Comparison of ENCODE assay signal across 8 cellular contexts in genomic region chr19:11925584-11926187, GRCh38. TPM values are rescaled to one million over a fixed set of nuclear protein-coding genes. Genes with fewer than 3 reads are reported as not detected.
DNase-seq lines count a peak whose midpoint lies in the region; ATAC-seq and TF ChIP-seq lines count a peak whose summit lies in the region.
"Not testable (repeated sequence)": the region's sequence is repeated elsewhere in the genome, so short reads cannot be mapped to it uniquely, and the experiment has no call there.

No MANE protein-coding gene starts in this region.

- not testable (repeated sequence) for H4K20me1 ChIP-seq in HCT116 (ENCODE audit: insufficient read depth)

- H3K9me3 Mint-ChIP-seq in activated naive CD4-positive, alpha-beta T cell treated with anti-CD3 and anti-CD28 coated beads for 36 hours; natural killer cell; stimulated activated naive B cell treated with anti-CD40 and anti-IgM and Interleukin-4, amounts not matched to agents 10 μg/mL and 1 μg/mL and 100 μg/mL, for 72 hours: not testable (repeated sequence)

- H3K4me3 Mint-ChIP-seq in activated naive CD4-positive, alpha-beta T cell treated with anti-CD3 and anti-CD28 coated beads for 36 hours, result peak overlapping the region; percentile 95
- H3K4me3 Mint-ChIP-seq in natural killer cell, result peak overlapping the region; percentile 97
- peak overlapping the region; percentile 89 to 95 for H3K4me3 Mint-ChIP-seq in stimulated activated naive B cell treated with anti-CD40 and anti-IgM and Interleukin-4, amounts not matched to agents 10 μg/mL and 1 μg/mL and 100 μg/mL, for 72 hours

- peak overlapping the region; percentile 94 for H3K4me2 ChIP-seq in HCT116 (ENCODE audit: low read length)

- H3K4me3 ChIP-seq in BJ (ENCODE audit: low read depth, low read length) (peak overlapping the region; percentile 90), HCT116 (replicated peaks in 1 of 2; ENCODE audit: low read depth in 1 of 2, low read length in 2 of 2) (peak overlapping the region; percentile 79 to 86), Peyer's patch (peak overlapping the region; percentile 70 to 99 (median 94)), ectodermal cell (ENCODE audit: insufficient read depth, low read depth, low read length) (peak overlapping the region; percentile 77), iPS-15b (ENCODE audit: low read depth, low read length) (peak overlapping the region; percentile 90)

- peaks cover 35% of the 10 kb centered on the region for H3K36me3 Mint-ChIP-seq in activated naive CD4-positive, alpha-beta T cell treated with anti-CD3 and anti-CD28 coated beads for 36 hours (ENCODE audit: low read depth)
- not testable (repeated sequence) for H3K36me3 Mint-ChIP-seq in natural killer cell
- peaks cover 5 to 26% of the 10 kb centered on the region in 2 donors for H3K36me3 Mint-ChIP-seq in stimulated activated naive B cell treated with anti-CD40 and anti-IgM and Interleukin-4, amounts not matched to agents 10 μg/mL and 1 μg/mL and 100 μg/mL, for 72 hours

- H2AFZ ChIP-seq in HCT116 (ENCODE audit: low read depth, low read length, poor library complexity, severe bottlenecking), result not testable (repeated sequence)

- H3K27ac Mint-ChIP-seq in activated naive CD4-positive, alpha-beta T cell treated with anti-CD3 and anti-CD28 coated beads for 36 hours, result peak overlapping the region; percentile 90
- peak overlapping the region; percentile 97 to 99 for H3K27ac Mint-ChIP-seq in natural killer cell
- H3K27ac Mint-ChIP-seq in stimulated activated naive B cell treated with anti-CD40 and anti-IgM and Interleukin-4, amounts not matched to agents 10 μg/mL and 1 μg/mL and 100 μg/mL, for 72 hours, result peak overlapping the region; percentile 100

- not testable (repeated sequence) for H3K9me2 ChIP-seq in HCT116 (ENCODE audit: insufficient read depth)

- H3K9me3 ChIP-seq in HCT116 (ENCODE audit: control insufficient read depth in 1 of 2, insufficient read depth in 1 of 2, low read depth in 1 of 2, low read length in 2 of 2); Peyer's patch; ectodermal cell (ENCODE audit: control insufficient read depth, low read length); iPS-15b (ENCODE audit: control insufficient read depth, insufficient read depth, low read length): not testable (repeated sequence)

- POLR2A ChIA-PET in BJ (lab: Charles Lee); HCT116 (lab: Charles Lee): not testable (repeated sequence)

- 14 to 16% methylated on average over 13 of the region's 13 CpGs for WGBS in ectodermal cell, 2 experiments

- RAD21 ChIA-PET in HCT116 (lab: Charles Lee; ENCODE audit: low non-redundant PET in 1 of 2, low total read pairs in 2 of 2, uncharacterized antibody in 2 of 2, unreplicated experiment in 2 of 2), result not testable (repeated sequence)

- peak overlapping the region; percentile 94 for H3K27ac ChIP-seq in HCT116 (ENCODE audit: low read depth, low read length)
- peak overlapping the region; percentile 95 to 99 (median 97) for H3K27ac ChIP-seq in Peyer's patch
- peak overlapping the region; percentile 82 for H3K27ac ChIP-seq in ectodermal cell (ENCODE audit: insufficient read depth, low read depth, low read length, poor library complexity, severe bottlenecking)

- H3K27me3 ChIP-seq in BJ (ENCODE audit: control insufficient read depth, insufficient read depth, low read length); HCT116 (ENCODE audit: insufficient read depth, low read length); Peyer's patch; ectodermal cell (ENCODE audit: control insufficient read depth, insufficient read depth, low read length, poor library complexity, severe bottlenecking); iPS-15b (ENCODE audit: control insufficient read depth, insufficient read depth, low read length): not testable (repeated sequence)

- not testable (repeated sequence) for H3K36me3 ChIP-seq in BJ (ENCODE audit: control insufficient read depth, insufficient read depth, low read length); HCT116 (ENCODE audit: control insufficient read depth in 1 of 2, insufficient read depth in 2 of 2, low read length in 2 of 2); Peyer's patch; ectodermal cell (ENCODE audit: control insufficient read depth, insufficient read depth, low read length); iPS-15b (ENCODE audit: control insufficient read depth, insufficient read depth, low read length)

- peaks cover 38% of the 10 kb centered on the region for H3K79me2 ChIP-seq in HCT116 (ENCODE audit: insufficient read depth, low read length)

- H3K4me1 ChIP-seq in HCT116 (ENCODE audit: control insufficient read depth in 1 of 2, insufficient read depth in 2 of 2, low read length in 2 of 2) (peaks cover 0 to 22% of the 10 kb centered on the region in 2 experiments; a peak in 2 of 4 replicates), Peyer's patch (peaks cover 0 to 22% (median 5%) of the 10 kb centered on the region in 4 donors)
- not testable (repeated sequence) for H3K4me1 ChIP-seq in ectodermal cell (ENCODE audit: control insufficient read depth, insufficient read depth, low read length); iPS-15b (ENCODE audit: control insufficient read depth, insufficient read depth, low read length)

- not testable (repeated sequence) for ATAC-seq in HCT116; natural killer cell; stimulated activated naive B cell treated with anti-CD40 and anti-IgM and Interleukin-4, amounts not matched to agents 10 μg/mL and 1 μg/mL and 100 μg/mL, for 72 hours (replicated peaks)

- H3K9ac ChIP-seq in HCT116 (ENCODE audit: low read length), result peak overlapping the region; percentile 83
- peak overlapping the region; percentile 94 for H3K9ac ChIP-seq in iPS-15b (ENCODE audit: low read depth, low read length)

- intact Hi-C loops in HCT116 (cut with micrococcal nuclease), result loop anchor here (10.0 kb wide), 1 partner anchor 739 kb away; the partner anchor contains the start of genes MAN2B1 and WDR83
- intact Hi-C loops in activated naive CD4-positive, alpha-beta T cell treated with anti-CD3 and anti-CD28 coated beads for 36 hours (cut with micrococcal nuclease), result loop anchor here (1.0 to 2.0 kb wide), 2 partner anchors 39 to 407 kb away; partner anchors contain the start of gene ZNF69
- intact Hi-C loops in natural killer cell (cut with micrococcal nuclease), result loop anchor here (1.0 to 5.0 kb wide), 3 partner anchors 39 to 128 kb away; partner anchors contain the start of gene ZNF491

- BruUV-seq in HCT116 (replicated peaks; lab: Mats Ljungman, UMichigan), result not testable (repeated sequence)

- not testable (repeated sequence) for TF ChIP-seq POLR2A in HCT116 (IDR thresholded peaks at IDR 0.05; ENCODE audit: borderline replicate concordance, extremely low read depth, insufficient read depth, insufficient read length); Peyer's patch (IDR thresholded peaks at IDR 0.05)

- TF ChIP-seq RAD21 in HCT116 (IDR thresholded peaks at IDR 0.05; ENCODE audit: low read depth), result not testable (repeated sequence)

- H3K27me3 Mint-ChIP-seq in activated naive CD4-positive, alpha-beta T cell treated with anti-CD3 and anti-CD28 coated beads for 36 hours (ENCODE audit: low read depth); natural killer cell (ENCODE audit: low read depth in 2 of 2); stimulated activated naive B cell treated with anti-CD40 and anti-IgM and Interleukin-4, amounts not matched to agents 10 μg/mL and 1 μg/mL and 100 μg/mL, for 72 hours: not testable (repeated sequence)

- CTCF ChIA-PET in BJ (lab: Yijun Ruan, JAX), result interaction anchor here (1.1 to 4.3 kb wide), 2 partner anchors 64 to 127 kb away, joined by 3 to 107 read pairs; partner anchors contain the start of gene ZNF491
- CTCF ChIA-PET in HCT116 (lab: Charles Lee), result not testable (repeated sequence)
- CTCF ChIA-PET in activated naive CD4-positive, alpha-beta T cell treated with anti-CD3 and anti-CD28 coated beads for 36 hours (lab: Charles Lee), result interaction anchor here (1.5 to 3.7 kb wide), 4 partner anchors 45 to 215 kb away, joined by 4 to 35 read pairs (median 16); partner anchors contain the start of genes ZNF20 and ZNF491

- not testable (repeated sequence) for DNase-seq in BJ (ENCODE audit: low read depth); HCT116 (ENCODE audit: low read depth, low spot score); Peyer's patch; activated naive CD4-positive, alpha-beta T cell treated with anti-CD3 and anti-CD28 coated beads for 36 hours; natural killer cell; stimulated activated naive B cell treated with anti-CD40 and anti-IgM and Interleukin-4, amounts not matched to agents 10 μg/mL and 1 μg/mL and 100 μg/mL, for 72 hours

- TF ChIP-seq CTCF in BJ (IDR thresholded peaks at IDR 0.05; ENCODE audit: insufficient read depth, low read depth, low read length); HCT116 (IDR thresholded peaks at IDR 0.05 in 2 of 3, conservative IDR thresholded peaks at IDR 0.05 in 1 of 3; ENCODE audit: borderline replicate concordance in 1 of 3, insufficient read depth in 1 of 3, low read depth in 2 of 3, low read length in 2 of 3); Peyer's patch (IDR thresholded peaks at IDR 0.05); natural killer cell (IDR thresholded peaks at IDR 0.05): not testable (repeated sequence)

- H3K4me1 Mint-ChIP-seq in activated naive CD4-positive, alpha-beta T cell treated with anti-CD3 and anti-CD28 coated beads for 36 hours (ENCODE audit: low read depth), result peaks cover 35% of the 10 kb centered on the region
- peaks cover 54 to 60% of the 10 kb centered on the region in 2 donors for H3K4me1 Mint-ChIP-seq in natural killer cell
- peaks cover 34 to 55% of the 10 kb centered on the region in 2 donors for H3K4me1 Mint-ChIP-seq in stimulated activated naive B cell treated with anti-CD40 and anti-IgM and Interleukin-4, amounts not matched to agents 10 μg/mL and 1 μg/mL and 100 μg/mL, for 72 hours

RNA-seq across cellular contexts. Expression of gene ZNF700, which starts 0.8 kb away (rescaled TPM):
- 2.5 and 4.8 TPM in 2 replicates for polyA plus RNA-seq in BJ (2011; rRNA removed)
- polyA minus RNA-seq in BJ (2011; rRNA and poly(A)+ RNA removed), result 2.2 and 2.5 TPM in 2 replicates
- 9.3 TPM for total RNA-seq in HCT116 (2021; ENCODE audit: unreplicated experiment)
- polyA plus RNA-seq in HCT116 (2012), result 3.4 and 5.3 TPM in 2 replicates
- 10 to 100 TPM; 31.5 to 37.8 (median 34.7) TPM for total RNA-seq in Peyer's patch
- total RNA-seq in activated naive CD4-positive, alpha-beta T cell treated with anti-CD3 and anti-CD28 coated beads for 36 hours, result 10 to 100 TPM; 12.3 to 12.4 TPM
- polyA plus RNA-seq in ectodermal cell (2013, experiment 1 of 4), result 14.2 TPM
- polyA plus RNA-seq in ectodermal cell (2013, experiment 2 of 4), result 13.3 TPM
- 12.5 TPM for polyA plus RNA-seq in ectodermal cell (2013, experiment 3 of 4)
- 13.2 TPM for polyA plus RNA-seq in ectodermal cell (2013, experiment 4 of 4)
- 10 to 100 TPM; 25.1 to 30.1 (median 26.4) TPM for total RNA-seq in natural killer cell

RNA-seq across cellular contexts. Expression of gene ZNF69, which starts 38.1 kb away (rescaled TPM):
- polyA plus RNA-seq in BJ (2011; rRNA removed), result 3.4 and 3.9 TPM in 2 replicates
- polyA minus RNA-seq in BJ (2011; rRNA and poly(A)+ RNA removed), result 5.6 and 6.8 TPM in 2 replicates
- total RNA-seq in HCT116 (2021; ENCODE audit: unreplicated experiment), result not detected
- polyA plus RNA-seq in HCT116 (2012), result not detected in 2 replicates
- 10 to 100 TPM in 3 of 4 donors, 1 to 10 TPM in 1; 8.9 to 19.8 (median 14.5) TPM for total RNA-seq in Peyer's patch
- under 1 TPM; 0.79 to 0.95 TPM for total RNA-seq in activated naive CD4-positive, alpha-beta T cell treated with anti-CD3 and anti-CD28 coated beads for 36 hours
- 29.8 TPM for polyA plus RNA-seq in ectodermal cell (2013, experiment 1 of 4)
- polyA plus RNA-seq in ectodermal cell (2013, experiment 2 of 4), result 32.7 TPM
- 24.7 TPM for polyA plus RNA-seq in ectodermal cell (2013, experiment 3 of 4)
- polyA plus RNA-seq in ectodermal cell (2013, experiment 4 of 4), result 26.4 TPM
- 1 to 10 TPM; 4.1 to 6.5 (median 4.8) TPM for total RNA-seq in natural killer cell

RNA-seq across cellular contexts. Expression of gene ZNF763, which starts 39.2 kb away (rescaled TPM):
- 1.6 and 2.2 TPM in 2 replicates for polyA plus RNA-seq in BJ (2011; rRNA removed)
- polyA minus RNA-seq in BJ (2011; rRNA and poly(A)+ RNA removed), result 1.2 and 1.3 TPM in 2 replicates
- total RNA-seq in HCT116 (2021; ENCODE audit: unreplicated experiment), result not detected
- 0.08 TPM in 1 of 2 replicates, not detected in the other for polyA plus RNA-seq in HCT116 (2012)
- 10 to 100 TPM in 1 of 4 donors, 1 to 10 TPM in 3; 4.1 to 18.6 (median 8.3) TPM for total RNA-seq in Peyer's patch
- total RNA-seq in activated naive CD4-positive, alpha-beta T cell treated with anti-CD3 and anti-CD28 coated beads for 36 hours, result under 1 TPM; 0.50 to 0.54 TPM
- polyA plus RNA-seq in ectodermal cell (2013, experiment 1 of 4), result 4.3 TPM
- 4.1 TPM for polyA plus RNA-seq in ectodermal cell (2013, experiment 2 of 4)
- polyA plus RNA-seq in ectodermal cell (2013, experiment 3 of 4), result 4.2 TPM
- 5.1 TPM for polyA plus RNA-seq in ectodermal cell (2013, experiment 4 of 4)
- 1 to 10 TPM; 4.8 to 7.7 (median 5.8) TPM for total RNA-seq in natural killer cell
